ENCODE assay signal across 8 cellular contexts in the genomic region with DNA sequence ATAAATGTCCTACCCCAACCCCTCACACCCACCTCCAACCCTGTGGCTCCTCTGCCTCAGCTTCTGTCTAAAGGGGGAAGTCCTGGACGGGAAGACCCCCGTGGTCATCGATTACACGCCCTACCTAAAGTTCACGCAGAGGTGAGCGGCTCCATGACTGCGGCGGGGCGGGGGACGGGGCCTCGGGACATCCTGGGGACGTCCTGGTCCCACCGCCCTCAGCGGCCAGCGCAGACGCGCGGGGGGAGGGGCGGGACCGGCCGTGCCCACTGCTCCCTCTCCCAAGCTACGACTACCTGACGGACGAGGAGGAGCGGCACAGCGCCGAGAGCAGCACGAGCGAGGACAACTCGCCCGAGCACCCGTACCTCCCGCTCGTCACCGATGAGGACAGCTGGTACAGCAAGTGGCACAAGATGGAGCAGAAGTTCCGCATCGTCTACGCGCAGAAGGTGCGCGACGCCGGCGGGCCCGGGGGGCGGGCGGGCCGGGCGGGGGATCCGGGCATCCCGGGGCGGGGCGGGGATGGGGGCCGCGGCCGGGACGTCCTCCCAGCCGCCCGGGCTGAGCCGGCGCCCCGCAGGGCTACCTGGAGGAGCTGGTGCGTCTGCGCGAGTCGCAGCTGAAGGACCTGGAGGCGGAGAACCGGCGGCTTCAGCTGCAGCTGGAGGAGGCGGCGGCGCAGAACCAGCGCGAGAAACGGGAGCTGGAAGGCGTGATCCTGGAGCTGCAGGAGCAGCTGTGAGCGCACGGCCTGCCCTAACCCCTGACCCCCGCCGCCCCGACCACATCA. TPM values are rescaled to one million over a fixed set of nuclear protein-coding genes. Genes with fewer than 3 reads are reported as not detected.
DNase-seq lines count a peak whose midpoint lies in the region; TF ChIP-seq lines count a peak whose summit lies in the region.

No MANE protein-coding gene starts in this region.

- peaks cover 11% of the 10 kb centered on the region for H3K36me3 Mint-ChIP-seq in T-helper 1 cell treated with Interleukin-12 subunit alpha and Interleukin-12 subunit beta and Interleukin-4 antibody, amounts not matched to agents 30 μg/mL and 1 μg/mL, for 36 hours (ENCODE audit: low read depth)
- peaks cover 6% of the 10 kb centered on the region for H3K36me3 Mint-ChIP-seq in osteocyte (ENCODE audit: unreplicated experiment)

- peaks cover 49% of the 10 kb centered on the region for H3K27me3 Mint-ChIP-seq in T-helper 1 cell treated with Interleukin-12 subunit alpha and Interleukin-12 subunit beta and Interleukin-4 antibody, amounts not matched to agents 30 μg/mL and 1 μg/mL, for 36 hours (ENCODE audit: low read depth)
- H3K27me3 Mint-ChIP-seq in osteocyte (ENCODE audit: unreplicated experiment), result peaks cover 49% of the 10 kb centered on the region

- peaks cover 15% of the 10 kb centered on the region for H3K27me3 ChIP-seq in effector memory CD4-positive, alpha-beta T cell (replicated peaks; ENCODE audit: control insufficient read depth, insufficient read depth, low read length, poor library complexity, severe bottlenecking)
- H3K27me3 ChIP-seq in WERI-Rb-1 (ENCODE audit: insufficient read depth, low read depth, severe bottlenecking), result no peaks in the 10 kb centered on the region

- no peaks in the 10 kb centered on the region for H3K9me3 ChIP-seq in effector memory CD4-positive, alpha-beta T cell (ENCODE audit: control insufficient read depth, low read length)
- peaks cover 2% of the 10 kb centered on the region for H3K9me3 ChIP-seq in WERI-Rb-1 (ENCODE audit: severe bottlenecking)

- in situ Hi-C loops in ACHN (cut with HindIII; ENCODE audit: low pct_ligation_motif_present, low pct_unique_long_range_greater_than_20kb, low sequenced_read_pairs), result no loop called here

- intact Hi-C loops in lower leg skin (cut with DNase I; ENCODE audit: low total_unique reads), result no loop called here

- DNase-seq in ACHN (peak; percentile 65), GM19238 (ENCODE audit: insufficient read length, low spot score) (peak; percentile 60), osteocyte (ENCODE audit: extremely low spot score, unreplicated experiment) (no peak), WERI-Rb-1 (no peak), NCI-H146 treated with DMSO at 0.1 percent for 48 hours (lab: John Stamatoyannopoulos, UW; ENCODE audit: unreplicated experiment) (no peak), lower leg skin (ENCODE audit: low spot score in 2 of 2) (no peak)
- peak in 1 of 3 donors; percentile 14 for DNase-seq in effector memory CD4-positive, alpha-beta T cell

- H3K4me3 Mint-ChIP-seq in T-helper 1 cell treated with Interleukin-12 subunit alpha and Interleukin-12 subunit beta and Interleukin-4 antibody, amounts not matched to agents 30 μg/mL and 1 μg/mL, for 36 hours, result peak overlapping the region; percentile 76
- peak overlapping the region; percentile 64 for H3K4me3 Mint-ChIP-seq in osteocyte (ENCODE audit: unreplicated experiment)

- H3K27ac Mint-ChIP-seq in T-helper 1 cell treated with Interleukin-12 subunit alpha and Interleukin-12 subunit beta and Interleukin-4 antibody, amounts not matched to agents 30 μg/mL and 1 μg/mL, for 36 hours, result no peak overlapping the region
- H3K27ac Mint-ChIP-seq in osteocyte (ENCODE audit: unreplicated experiment), result no peak overlapping the region

- H3K36me3 ChIP-seq in effector memory CD4-positive, alpha-beta T cell (ENCODE audit: control insufficient read depth, insufficient read depth, low read length), result peaks cover 7% of the 10 kb centered on the region
- H3K36me3 ChIP-seq in WERI-Rb-1, result peaks cover 66% of the 10 kb centered on the region

- no peak for TF ChIP-seq POLR2A in lower leg skin (IDR thresholded peaks at IDR 0.05)

- H3K27ac ChIP-seq in effector memory CD4-positive, alpha-beta T cell (ENCODE audit: insufficient read depth, low read length, poor library complexity, severe bottlenecking), result no peak overlapping the region
- H3K27ac ChIP-seq in WERI-Rb-1, result no peak overlapping the region

- H3K4me1 ChIP-seq in effector memory CD4-positive, alpha-beta T cell (ENCODE audit: control insufficient read depth, insufficient read depth, low read length, poor library complexity, severe bottlenecking), result peaks cover 17% of the 10 kb centered on the region

- peak overlapping the region; percentile 51 for H3K4me3 ChIP-seq in effector memory CD4-positive, alpha-beta T cell (ENCODE audit: insufficient read depth, low read depth, low read length, poor library complexity, severe bottlenecking)
- H3K4me3 ChIP-seq in WERI-Rb-1 (ENCODE audit: low read depth, low read length) (no peak overlapping the region), lower leg skin (ENCODE audit: low read depth, poor library complexity, severe bottlenecking) (no peak overlapping the region)

- WGBS in lower leg skin, 2 donors, result 1% methylated on average over 24 to 36 of the region's 81 CpGs

- no peaks in the 10 kb centered on the region for H3K9me3 Mint-ChIP-seq in T-helper 1 cell treated with Interleukin-12 subunit alpha and Interleukin-12 subunit beta and Interleukin-4 antibody, amounts not matched to agents 30 μg/mL and 1 μg/mL, for 36 hours
- no peaks in the 10 kb centered on the region for H3K9me3 Mint-ChIP-seq in osteocyte (ENCODE audit: unreplicated experiment)

- TF ChIP-seq CTCF in osteocyte (IDR thresholded peaks at IDR 0.05) (no peak), WERI-Rb-1 (IDR thresholded peaks at IDR 0.05; ENCODE audit: low read depth, low read length) (no peak), lower leg skin (IDR thresholded peaks at IDR 0.05) (no peak)

- peaks cover 12% of the 10 kb centered on the region for H3K4me1 Mint-ChIP-seq in T-helper 1 cell treated with Interleukin-12 subunit alpha and Interleukin-12 subunit beta and Interleukin-4 antibody, amounts not matched to agents 30 μg/mL and 1 μg/mL, for 36 hours (ENCODE audit: low read depth)
- peaks cover 11% of the 10 kb centered on the region for H3K4me1 Mint-ChIP-seq in osteocyte (ENCODE audit: unreplicated experiment)

RNA-seq across cellular contexts. Expression of a gene that starts 6.7 kb away (rescaled TPM):
- total RNA-seq in osteocyte (0.38 and 0.60 TPM in 2 replicates), lower leg skin (10 to 100 TPM; 12.6 to 29.5 (median 17.1) TPM)

RNA-seq across cellular contexts. Expression of a gene that starts 9.6 kb away (rescaled TPM):
- total RNA-seq in osteocyte, result 109 and 122 TPM in 2 replicates
- total RNA-seq in lower leg skin, result 100 to 1,000 TPM in 1 of 4 donors, 10 to 100 TPM in 3; 73.4 to 113 (median 90.0) TPM

RNA-seq across cellular contexts. Expression of a gene that starts 30.0 kb away (rescaled TPM):
- total RNA-seq in osteocyte (574 and 620 TPM in 2 replicates), lower leg skin (100 to 1,000 TPM; 272 to 295 (median 283) TPM)

RNA-seq across cellular contexts. Expression of a gene that starts 47.1 kb away (rescaled TPM):
- not detected in 2 replicates for total RNA-seq in osteocyte
- total RNA-seq in lower leg skin, result 1 to 10 TPM in 1 of 4 donors, not detected in 3; 2.4 TPM

RNA-seq across cellular contexts. Expression of a gene that starts 48.6 kb away (rescaled TPM):
- total RNA-seq in osteocyte, result 26.1 and 26.9 TPM in 2 replicates
- total RNA-seq in lower leg skin, result 1 to 10 TPM in 3 of 4 donors, under 1 TPM in 1; 0.95 to 2.8 (median 2.4) TPM

Comparison
In these comparisons a context has a peak if more than half of its experiments do, and no peak if none do; other contexts are left out.
1. DNase-seq: peak in ACHN (single experiment) and GM19238 (single experiment); none in osteocyte (single experiment), WERI-Rb-1 (single experiment), NCI-H146 treated with DMSO at 0.1 percent for 48 hours (single experiment) and lower leg skin (0 of 2).